11 cellular contexts compared by ENCODE assay signal in genomic region chr11:110128161-110128560, GRCh38. TPM values are rescaled to one million over a fixed set of nuclear protein-coding genes. Genes with fewer than 3 reads are reported as not detected.
DNase-seq lines count a peak whose midpoint lies in the region; ATAC-seq, FAIRE-seq and TF ChIP-seq lines count a peak whose summit lies in the region.
"Had no signal": no experiment of that assay in that cellular context is flagged by ENCODE, and none has a peak within 500 bp of the region (broad histone marks: within the 10 kb centered on the region; RNA-seq: fewer than 3 reads in every experiment).

No MANE protein-coding gene starts in this region.

- H3K9me2 ChIP-seq in Loucy (replicated peaks; ENCODE audit: low read depth, low read length) = no peaks in the 10 kb centered on the region

- H3K4me3 Mint-ChIP-seq in astrocyte (ENCODE audit: unreplicated experiment) = no peak overlapping the region
- H3K4me3 Mint-ChIP-seq: CD8-positive, alpha-beta memory T cell had no signal

- H3K4me2 ChIP-seq in Loucy (ENCODE audit: low read depth, low read length, poor library complexity, severe bottlenecking) (no peak overlapping the region), astrocyte (ENCODE audit: low read length) (peak overlapping the region; percentile 19)

- FAIRE-seq in astrocyte (lab: Jason Lieb, UNC) (no peak), kidney (lab: Jason Lieb, UNC) (no peak)
- FAIRE-seq: endometrium had no signal

- in situ Hi-C loops in KBM-7 (cut with MboI; ENCODE audit: low pct_unique_long_range_greater_than_20kb, low sequenced_read_pairs) = no loop called here

- H2AFZ ChIP-seq in Loucy (ENCODE audit: low read length) = peak overlapping the region; percentile 13; the same call in 1 of the 2 replicates
- H2AFZ ChIP-seq in astrocyte (ENCODE audit: low read depth, low read length) = no peak overlapping the region

- H3K9ac ChIP-seq in Loucy (ENCODE audit: low read depth, low read length, poor library complexity, severe bottlenecking) (no peak overlapping the region), astrocyte (ENCODE audit: low read length) (no peak overlapping the region), kidney (ENCODE audit: low read length in 2 of 2) (peak overlapping the region in 1 of 2 donors; percentile 22)

- H3K36me3 Mint-ChIP-seq in astrocyte (ENCODE audit: low read depth, unreplicated experiment) = no peaks in the 10 kb centered on the region
- H3K36me3 Mint-ChIP-seq: CD8-positive, alpha-beta memory T cell had no signal

- peaks cover 3% of the 10 kb centered on the region for H3K9me3 Mint-ChIP-seq in astrocyte (ENCODE audit: unreplicated experiment)
- H3K9me3 Mint-ChIP-seq: CD8-positive, alpha-beta memory T cell had no signal

- H3K9me3 ChIP-seq in Loucy (ENCODE audit: insufficient read depth, low read depth, low read length) (no peaks in the 10 kb centered on the region), astrocyte (ENCODE audit: insufficient read depth, low read depth, low read length) (no peaks in the 10 kb centered on the region), kidney (ENCODE audit: control insufficient read depth in 1 of 2, low read length in 2 of 2) (no peaks in the 10 kb centered on the region)

- H3K27me3 Mint-ChIP-seq in astrocyte (ENCODE audit: low read depth, unreplicated experiment) = no peaks in the 10 kb centered on the region

- H4K20me1 ChIP-seq in Loucy (ENCODE audit: insufficient read depth, low read length, poor library complexity, severe bottlenecking) (no peaks in the 10 kb centered on the region), astrocyte (ENCODE audit: insufficient read depth, low read length) (no peaks in the 10 kb centered on the region)

- H3K36me3 ChIP-seq in Loucy (ENCODE audit: insufficient read depth, low read length) (no peaks in the 10 kb centered on the region), astrocyte (ENCODE audit: insufficient read depth, low read length) (no peaks in the 10 kb centered on the region), kidney (ENCODE audit: control insufficient read depth in 1 of 2, insufficient read depth in 2 of 2, low read length in 2 of 2) (no peaks in the 10 kb centered on the region)

- TF ChIP-seq CTCF in Loucy (conservative IDR thresholded peaks at IDR 0.05; ENCODE audit: low read length) (no peak), astrocyte (IDR thresholded peaks at IDR 0.05; ENCODE audit: insufficient read depth, low read depth, low read length) (no peak), kidney (IDR thresholded peaks at IDR 0.05; ENCODE audit: borderline replicate concordance, extremely low read depth, insufficient read depth) (no peak)

- H3K4me1 Mint-ChIP-seq in astrocyte (ENCODE audit: low read depth, unreplicated experiment) = peaks cover 62% of the 10 kb centered on the region
- H3K4me1 Mint-ChIP-seq: CD8-positive, alpha-beta memory T cell had no signal

- H3K4me1 ChIP-seq in Loucy (ENCODE audit: insufficient read depth, low read length, poor library complexity, severe bottlenecking) (peaks cover 7% of the 10 kb centered on the region), astrocyte (ENCODE audit: insufficient read depth, low read length) (peaks cover 26% of the 10 kb centered on the region), kidney (ENCODE audit: control insufficient read depth in 1 of 2, insufficient read depth in 1 of 2, low read depth in 1 of 2, low read length in 2 of 2) (peaks cover 2 to 9% of the 10 kb centered on the region in 2 donors)

- peak overlapping the region; percentile 96 for H3K27ac Mint-ChIP-seq in astrocyte (ENCODE audit: unreplicated experiment)
- H3K27ac Mint-ChIP-seq: CD8-positive, alpha-beta memory T cell had no signal

- H3K27me3 ChIP-seq in Loucy (ENCODE audit: insufficient read depth, low read length, poor library complexity, severe bottlenecking) (no peaks in the 10 kb centered on the region), astrocyte (ENCODE audit: insufficient read depth, low read length) (no peaks in the 10 kb centered on the region)

- intact Hi-C loops in kidney (cut with DNase I) = no loop called here

- no peak overlapping the region for H3K4me3 ChIP-seq in Loucy (ENCODE audit: low read length, poor library complexity, severe bottlenecking)
- no peak overlapping the region for H3K4me3 ChIP-seq in astrocyte (ENCODE audit: insufficient read depth, low read depth, low read length)
- H3K4me3 ChIP-seq in kidney (ENCODE audit: low read length in 2 of 2) = no peak overlapping the region

- ATAC-seq in GM21360 (IDR thresholded peaks at IDR 0.05; ENCODE audit: unreplicated experiment) = no peak

- H3K27ac ChIP-seq in astrocyte (ENCODE audit: low read depth, low read length) (peak overlapping the region; percentile 29), kidney (ENCODE audit: low read depth in 2 of 2, low read length in 2 of 2) (no peak overlapping the region)

- DNase-seq in AG08396 (ENCODE audit: low spot score) (peak; percentile 6), astrocyte (ENCODE audit: low read depth) (peak; percentile 26), iris pigment epithelial cell (ENCODE audit: low read depth) (peak; percentile 50), kidney (no peak), KBM-7 (no peak)
- DNase-seq in stimulated activated CD8-positive, alpha-beta memory T cell treated with anti-CD3 and anti-CD28 coated beads, Interleukin-4, amount 100 ng/mL, for 48 hours = no peak
- DNase-seq: CD8-positive, alpha-beta memory T cell; stimulated activated CD4-positive, alpha-beta T cell treated with anti-CD3 and anti-CD28 coated beads, Interleukin-4, amount 100 ng/mL, for 1 hour had no signal

- H3K79me2 ChIP-seq in Loucy (ENCODE audit: insufficient read depth, low read length) (no peaks in the 10 kb centered on the region), astrocyte (ENCODE audit: insufficient read depth, low read length) (peaks cover 24% of the 10 kb centered on the region)

- no peaks in the 10 kb centered on the region for H3F3A ChIP-seq in Loucy (ENCODE audit: low read depth)

RNA-seq across cellular contexts. Expression of gene ZC3H12C, which starts 35.0 kb away (rescaled TPM):
- total RNA-seq in astrocyte (10.4 and 12.0 TPM in 2 replicates), kidney (14.3 TPM)
- polyA plus RNA-seq in kidney (ENCODE audit: insufficient read depth, low read depth, low replicate concordance) = 2.3 TPM
- polyA plus RNA-seq: CD8-positive, alpha-beta memory T cell had no signal

Comparison
In these comparisons a context has a peak if more than half of its experiments do, and no peak if none do; other contexts are left out.
1. DNase-seq: peak in AG08396 (single experiment), astrocyte (single experiment) and iris pigment epithelial cell (single experiment); none in kidney (single experiment), KBM-7 (single experiment) and stimulated activated CD8-positive, alpha-beta memory T cell treated with anti-CD3 and anti-CD28 coated beads, Interleukin-4, amount 100 ng/mL, for 48 hours (single experiment).